Comparison of ENCODE assay signal across 8 cellular contexts in the genomic region with DNA sequence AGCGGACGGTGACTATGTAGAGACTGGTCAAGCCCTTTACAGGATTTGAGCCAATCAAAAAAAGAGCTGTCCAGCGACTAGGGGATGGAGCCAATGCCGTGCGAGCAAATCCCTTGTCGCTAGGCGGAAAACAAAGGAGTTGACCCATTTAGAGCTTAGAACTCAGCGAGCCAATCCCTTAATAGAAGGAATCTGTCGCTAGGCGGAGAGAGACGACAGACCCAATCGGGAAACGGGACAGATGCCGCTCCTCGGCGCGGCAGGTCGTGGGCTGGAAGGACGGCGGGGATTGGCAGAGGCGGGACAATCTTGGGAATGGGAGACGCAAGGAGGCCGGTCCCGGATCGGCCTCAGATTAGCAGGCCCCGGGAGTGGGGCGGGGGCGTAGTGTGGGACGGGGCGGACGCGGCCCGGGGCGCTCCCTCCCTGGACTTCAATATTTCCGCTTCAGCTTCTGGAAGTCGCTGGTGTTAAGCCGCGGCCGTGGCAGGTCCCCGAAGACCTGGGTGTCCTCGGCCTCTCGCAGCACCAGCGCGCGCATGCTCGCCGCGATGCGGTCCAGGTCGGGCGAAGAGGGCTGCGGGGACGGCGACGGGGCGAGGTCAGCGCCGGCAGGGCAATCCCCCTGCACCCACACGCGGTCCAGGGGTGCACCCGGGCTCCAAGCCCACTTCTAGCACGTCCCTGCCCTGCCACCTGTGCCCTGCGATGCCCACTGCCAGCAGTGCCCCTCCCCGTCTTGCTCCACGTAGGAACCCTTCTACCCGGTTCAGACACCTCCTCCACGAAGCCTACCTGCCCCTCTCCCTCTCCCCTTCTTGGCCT. TPM values are rescaled to one million over a fixed set of nuclear protein-coding genes. Genes with fewer than 3 reads are reported as not detected.
A peak's percentile ranks its signal among the peaks of the same experiment; 100 is the strongest.
DNase-seq lines count a peak whose midpoint lies in the region; ATAC-seq and TF ChIP-seq lines count a peak whose summit lies in the region.

No MANE protein-coding gene starts in this region.

- no peak for TF ChIP-seq CTCF in progenitor cell of endocrine pancreas (IDR thresholded peaks at IDR 0.05; ENCODE audit: unreplicated experiment)

- no peaks in the 10 kb centered on the region for H3K9me3 Mint-ChIP-seq in progenitor cell of endocrine pancreas (ENCODE audit: low read depth)

- peak overlapping the region; percentile 37 for H3K4me3 ChIP-seq in urinary bladder (ENCODE audit: low read depth, low read length)

- peak; percentile 61 for ATAC-seq in GM18498 (IDR thresholded peaks at IDR 0.05; ENCODE audit: unreplicated experiment)
- ATAC-seq in HG02885 (IDR thresholded peaks at IDR 0.05; ENCODE audit: poor library complexity, unreplicated experiment): peak; percentile 69
- peak; percentile 79 for ATAC-seq in T-helper 17 cell
- ATAC-seq in left ventricle myocardium superior: peak; percentile 75

- no peaks in the 10 kb centered on the region for H3K9me3 ChIP-seq in T-helper 17 cell (ENCODE audit: control insufficient read depth, low read length, poor library complexity, severe bottlenecking)

- H3K4me1 Mint-ChIP-seq in T-helper 17 cell (peaks cover 34% of the 10 kb centered on the region), progenitor cell of endocrine pancreas (ENCODE audit: low read depth) (peaks cover 18% of the 10 kb centered on the region)

- no peaks in the 10 kb centered on the region for H3K27me3 Mint-ChIP-seq in T-helper 17 cell
- H3K27me3 Mint-ChIP-seq in progenitor cell of endocrine pancreas: no peaks in the 10 kb centered on the region

- intact Hi-C loops in left ventricle myocardium superior (cut with micrococcal nuclease): no loop called here

- under 1% methylated on average over 67 of the region's 67 CpGs for WGBS in urinary bladder

- H3K27ac ChIP-seq in angular gyrus (ENCODE audit: low read depth, low read length) (peak overlapping the region; percentile 99), urinary bladder (ENCODE audit: low read depth) (peak overlapping the region; percentile 57)

- H3K4me3 Mint-ChIP-seq in T-helper 17 cell (no peak overlapping the region), progenitor cell of endocrine pancreas (ENCODE audit: low read depth) (no peak overlapping the region)

- no peak overlapping the region for H3K27ac Mint-ChIP-seq in T-helper 17 cell
- no peak overlapping the region for H3K27ac Mint-ChIP-seq in progenitor cell of endocrine pancreas

- H3K36me3 ChIP-seq in urinary bladder (ENCODE audit: insufficient read depth): no peaks in the 10 kb centered on the region

- H3K36me3 Mint-ChIP-seq in T-helper 17 cell (ENCODE audit: low read depth) (peaks cover 2% of the 10 kb centered on the region), progenitor cell of endocrine pancreas (ENCODE audit: insufficient read depth) (peaks cover 9% of the 10 kb centered on the region)

- DNase-seq in NCI-H1694 treated with DMSO at 0.1 percent for 48 hours (lab: John Stamatoyannopoulos, UW): peak; percentile 99
- peak; percentile 81 to 87 (median 82) for DNase-seq in T-helper 17 cell
- peak; percentile 96 for DNase-seq in left ventricle myocardium superior
- DNase-seq in progenitor cell of endocrine pancreas (ENCODE audit: low spot score, unreplicated experiment): peak; percentile 92

- no peaks in the 10 kb centered on the region for H3K4me1 ChIP-seq in urinary bladder (ENCODE audit: insufficient read depth)

RNA-seq across cellular contexts. Expression of a gene that starts 2.3 kb away (rescaled TPM):
- total RNA-seq in T-helper 17 cell (100 to 1,000 TPM; 170 to 196 TPM), left ventricle myocardium superior (39.1 TPM), progenitor cell of endocrine pancreas (137 and 144 TPM in 2 replicates), urinary bladder (28.4 TPM)
- polyA plus RNA-seq in urinary bladder: 31.4 TPM

RNA-seq across cellular contexts. Expression of a gene that starts 7.5 kb away (rescaled TPM):
- total RNA-seq in T-helper 17 cell (10 to 100 TPM; 19.2 to 33.8 TPM), left ventricle myocardium superior (41.2 TPM), progenitor cell of endocrine pancreas (41.5 and 48.8 TPM in 2 replicates), urinary bladder (4.7 TPM)
- polyA plus RNA-seq in urinary bladder: 55.0 TPM

RNA-seq across cellular contexts. Expression of a gene that starts 7.8 kb away (rescaled TPM):
- total RNA-seq in T-helper 17 cell: 10 to 100 TPM; 44.1 to 57.3 TPM
- 47.7 TPM for total RNA-seq in left ventricle myocardium superior
- total RNA-seq in progenitor cell of endocrine pancreas: 44.6 and 45.4 TPM in 2 replicates
- total RNA-seq in urinary bladder: 8.5 TPM
- polyA plus RNA-seq in urinary bladder: 74.6 TPM

RNA-seq across cellular contexts. Expression of a gene that starts 18.7 kb away (rescaled TPM):
- total RNA-seq in T-helper 17 cell (100 to 1,000 TPM; 125 to 162 TPM), left ventricle myocardium superior (127 TPM), progenitor cell of endocrine pancreas (518 and 564 TPM in 2 replicates), urinary bladder (46.1 TPM)
- 121 TPM for polyA plus RNA-seq in urinary bladder

RNA-seq across cellular contexts. Expression of a gene that starts 27.0 kb away (rescaled TPM):
- total RNA-seq in T-helper 17 cell (100 to 1,000 TPM in 1 of 2 donors, 10 to 100 TPM in 1; 47.8 to 107 TPM), left ventricle myocardium superior (not detected), progenitor cell of endocrine pancreas (0.24 and 0.40 TPM in 2 replicates), urinary bladder (0.58 TPM)
- 1.4 TPM for polyA plus RNA-seq in urinary bladder

Comparison
In these comparisons a context has a peak if more than half of its experiments do, and no peak if none do; other contexts are left out.
1. Peak in every context shown above with its lines: DNase-seq, ATAC-seq, H3K4me3 ChIP-seq and H3K27ac ChIP-seq.